ENCODE assay signal across 7 cellular contexts in genomic region chr19:19552811-19553210, GRCh38. TPM values are rescaled to one million over a fixed set of nuclear protein-coding genes. Genes with fewer than 3 reads are reported as not detected.
DNase-seq lines count a peak whose midpoint lies in the region; ATAC-seq and TF ChIP-seq lines count a peak whose summit lies in the region.

No MANE protein-coding gene starts in this region.

- H3K36me3 Mint-ChIP-seq in neural progenitor cell = no peaks in the 10 kb centered on the region

- no peaks in the 10 kb centered on the region for H3K9me3 Mint-ChIP-seq in neural progenitor cell

- no peaks in the 10 kb centered on the region for H3K9me3 ChIP-seq in neural progenitor cell (ENCODE audit: low read depth)

- no peaks in the 10 kb centered on the region for H4K20me1 ChIP-seq in neural progenitor cell (ENCODE audit: low read depth)

- TF ChIP-seq CTCF in GM06990 (IDR thresholded peaks at IDR 0.05; ENCODE audit: insufficient read depth, low read length, poor library complexity, severe bottlenecking) (peak; percentile 63), LNCAP (IDR thresholded peaks at IDR 0.05) (peak; percentile 47), neural progenitor cell (IDR thresholded peaks at IDR 0.05) (peak; percentile 64)

- no peaks in the 10 kb centered on the region for H3K79me2 ChIP-seq in neural progenitor cell (ENCODE audit: low read depth)

- no peak overlapping the region for H3K27ac Mint-ChIP-seq in neural progenitor cell

- in situ Hi-C loops in T47D (cut with HindIII; ENCODE audit: low pct_unique_long_range_greater_than_20kb, low sequenced_read_pairs) = no loop called here

- H3K4me2 ChIP-seq in neural progenitor cell = no peak overlapping the region

- no peak for DNase-seq in GM06990 (ENCODE audit: extremely low read depth, insufficient read length)
- DNase-seq in T47D (ENCODE audit: low read depth in 1 of 2, low spot score in 1 of 2) = peak; percentile 61 to 66
- peak; percentile 65 for DNase-seq in neural progenitor cell (ENCODE audit: low spot score)

- H3K27me3 Mint-ChIP-seq in neural progenitor cell (ENCODE audit: insufficient read depth, low read depth) = peaks cover 13% of the 10 kb centered on the region

- no peaks in the 10 kb centered on the region for H3K36me3 ChIP-seq in GM06990 (ENCODE audit: control insufficient read depth, insufficient read depth, low read length)
- no peaks in the 10 kb centered on the region for H3K36me3 ChIP-seq in neural progenitor cell

- H3K27ac ChIP-seq in neural progenitor cell = no peak overlapping the region

- no peaks in the 10 kb centered on the region for H3K4me1 ChIP-seq in neural progenitor cell

- peak overlapping the region; percentile 72 for H2AFZ ChIP-seq in neural progenitor cell (replicated peaks)

- H3K4me3 ChIP-seq in GM06990 (replicated peaks; ENCODE audit: low read depth, low read length) = no peak overlapping the region
- no peak overlapping the region for H3K4me3 ChIP-seq in neural progenitor cell

- ATAC-seq in GM21619 (IDR thresholded peaks at IDR 0.05; ENCODE audit: unreplicated experiment) (no peak), HG03457 (IDR thresholded peaks at IDR 0.05; ENCODE audit: unreplicated experiment) (no peak), GM21515 (IDR thresholded peaks at IDR 0.05; ENCODE audit: unreplicated experiment) (no peak)

- H3K4me3 Mint-ChIP-seq in neural progenitor cell = no peak overlapping the region

- H3K27me3 ChIP-seq in GM06990 (replicated peaks; ENCODE audit: control insufficient read depth, insufficient read depth, low read length) = no peaks in the 10 kb centered on the region
- H3K27me3 ChIP-seq in neural progenitor cell = no peaks in the 10 kb centered on the region

- H3F3A ChIP-seq in neural progenitor cell (ENCODE audit: low read depth) = peaks cover 12% of the 10 kb centered on the region

- H3K4me1 Mint-ChIP-seq in neural progenitor cell = peaks cover 4% of the 10 kb centered on the region

- no peak overlapping the region for H3K9ac ChIP-seq in neural progenitor cell

RNA-seq across cellular contexts. Expression of gene CILP2, which starts 14.7 kb away (rescaled TPM):
- 1.0 and 3.3 TPM in 2 replicates for total RNA-seq in neural progenitor cell (ENCODE audit: low replicate concordance)

RNA-seq across cellular contexts. Expression of gene YJEFN3, which starts 24.1 kb away (rescaled TPM):
- total RNA-seq in neural progenitor cell (ENCODE audit: low replicate concordance) = 2.6 and 5.1 TPM in 2 replicates

RNA-seq across cellular contexts. Expression of gene NDUFA13, which starts 36.8 kb away (rescaled TPM):
- total RNA-seq in neural progenitor cell (ENCODE audit: low replicate concordance) = 78.6 and 108 TPM in 2 replicates

RNA-seq across cellular contexts. Expression of gene TSSK6, which starts 37.5 kb away (rescaled TPM):
- total RNA-seq in neural progenitor cell (ENCODE audit: low replicate concordance) = 4.6 and 7.0 TPM in 2 replicates
